Comparison of ENCODE assay signal across 1 cellular context in the genomic region with DNA sequence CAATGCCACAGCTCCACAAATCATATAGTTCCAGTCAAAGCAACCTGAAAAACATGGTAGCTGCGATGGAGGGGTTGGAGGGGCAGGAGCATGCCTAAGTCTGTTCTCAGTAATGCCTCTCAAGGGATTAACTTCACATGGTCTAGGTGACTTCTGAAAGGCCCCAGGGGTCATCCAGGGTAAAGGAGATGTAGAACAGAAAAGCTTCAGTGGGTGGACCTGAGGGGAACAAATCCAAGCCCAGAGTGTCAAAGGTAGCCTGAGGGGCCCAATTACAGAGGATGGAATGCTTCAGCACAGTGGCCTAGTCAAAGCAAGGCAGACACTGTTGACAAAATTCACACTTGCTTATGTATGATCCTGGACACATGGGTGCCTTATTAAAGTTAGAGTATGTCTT.
TF ChIP-seq lines count a peak whose summit lies in the region.

No MANE protein-coding gene starts in this region.

TF ChIP-seq in GM23338, 12 proteins besides CTCF, POLR2A, EP300 and RAD21 (continued from another document):
- TF ChIP-seq, protein P1, sequence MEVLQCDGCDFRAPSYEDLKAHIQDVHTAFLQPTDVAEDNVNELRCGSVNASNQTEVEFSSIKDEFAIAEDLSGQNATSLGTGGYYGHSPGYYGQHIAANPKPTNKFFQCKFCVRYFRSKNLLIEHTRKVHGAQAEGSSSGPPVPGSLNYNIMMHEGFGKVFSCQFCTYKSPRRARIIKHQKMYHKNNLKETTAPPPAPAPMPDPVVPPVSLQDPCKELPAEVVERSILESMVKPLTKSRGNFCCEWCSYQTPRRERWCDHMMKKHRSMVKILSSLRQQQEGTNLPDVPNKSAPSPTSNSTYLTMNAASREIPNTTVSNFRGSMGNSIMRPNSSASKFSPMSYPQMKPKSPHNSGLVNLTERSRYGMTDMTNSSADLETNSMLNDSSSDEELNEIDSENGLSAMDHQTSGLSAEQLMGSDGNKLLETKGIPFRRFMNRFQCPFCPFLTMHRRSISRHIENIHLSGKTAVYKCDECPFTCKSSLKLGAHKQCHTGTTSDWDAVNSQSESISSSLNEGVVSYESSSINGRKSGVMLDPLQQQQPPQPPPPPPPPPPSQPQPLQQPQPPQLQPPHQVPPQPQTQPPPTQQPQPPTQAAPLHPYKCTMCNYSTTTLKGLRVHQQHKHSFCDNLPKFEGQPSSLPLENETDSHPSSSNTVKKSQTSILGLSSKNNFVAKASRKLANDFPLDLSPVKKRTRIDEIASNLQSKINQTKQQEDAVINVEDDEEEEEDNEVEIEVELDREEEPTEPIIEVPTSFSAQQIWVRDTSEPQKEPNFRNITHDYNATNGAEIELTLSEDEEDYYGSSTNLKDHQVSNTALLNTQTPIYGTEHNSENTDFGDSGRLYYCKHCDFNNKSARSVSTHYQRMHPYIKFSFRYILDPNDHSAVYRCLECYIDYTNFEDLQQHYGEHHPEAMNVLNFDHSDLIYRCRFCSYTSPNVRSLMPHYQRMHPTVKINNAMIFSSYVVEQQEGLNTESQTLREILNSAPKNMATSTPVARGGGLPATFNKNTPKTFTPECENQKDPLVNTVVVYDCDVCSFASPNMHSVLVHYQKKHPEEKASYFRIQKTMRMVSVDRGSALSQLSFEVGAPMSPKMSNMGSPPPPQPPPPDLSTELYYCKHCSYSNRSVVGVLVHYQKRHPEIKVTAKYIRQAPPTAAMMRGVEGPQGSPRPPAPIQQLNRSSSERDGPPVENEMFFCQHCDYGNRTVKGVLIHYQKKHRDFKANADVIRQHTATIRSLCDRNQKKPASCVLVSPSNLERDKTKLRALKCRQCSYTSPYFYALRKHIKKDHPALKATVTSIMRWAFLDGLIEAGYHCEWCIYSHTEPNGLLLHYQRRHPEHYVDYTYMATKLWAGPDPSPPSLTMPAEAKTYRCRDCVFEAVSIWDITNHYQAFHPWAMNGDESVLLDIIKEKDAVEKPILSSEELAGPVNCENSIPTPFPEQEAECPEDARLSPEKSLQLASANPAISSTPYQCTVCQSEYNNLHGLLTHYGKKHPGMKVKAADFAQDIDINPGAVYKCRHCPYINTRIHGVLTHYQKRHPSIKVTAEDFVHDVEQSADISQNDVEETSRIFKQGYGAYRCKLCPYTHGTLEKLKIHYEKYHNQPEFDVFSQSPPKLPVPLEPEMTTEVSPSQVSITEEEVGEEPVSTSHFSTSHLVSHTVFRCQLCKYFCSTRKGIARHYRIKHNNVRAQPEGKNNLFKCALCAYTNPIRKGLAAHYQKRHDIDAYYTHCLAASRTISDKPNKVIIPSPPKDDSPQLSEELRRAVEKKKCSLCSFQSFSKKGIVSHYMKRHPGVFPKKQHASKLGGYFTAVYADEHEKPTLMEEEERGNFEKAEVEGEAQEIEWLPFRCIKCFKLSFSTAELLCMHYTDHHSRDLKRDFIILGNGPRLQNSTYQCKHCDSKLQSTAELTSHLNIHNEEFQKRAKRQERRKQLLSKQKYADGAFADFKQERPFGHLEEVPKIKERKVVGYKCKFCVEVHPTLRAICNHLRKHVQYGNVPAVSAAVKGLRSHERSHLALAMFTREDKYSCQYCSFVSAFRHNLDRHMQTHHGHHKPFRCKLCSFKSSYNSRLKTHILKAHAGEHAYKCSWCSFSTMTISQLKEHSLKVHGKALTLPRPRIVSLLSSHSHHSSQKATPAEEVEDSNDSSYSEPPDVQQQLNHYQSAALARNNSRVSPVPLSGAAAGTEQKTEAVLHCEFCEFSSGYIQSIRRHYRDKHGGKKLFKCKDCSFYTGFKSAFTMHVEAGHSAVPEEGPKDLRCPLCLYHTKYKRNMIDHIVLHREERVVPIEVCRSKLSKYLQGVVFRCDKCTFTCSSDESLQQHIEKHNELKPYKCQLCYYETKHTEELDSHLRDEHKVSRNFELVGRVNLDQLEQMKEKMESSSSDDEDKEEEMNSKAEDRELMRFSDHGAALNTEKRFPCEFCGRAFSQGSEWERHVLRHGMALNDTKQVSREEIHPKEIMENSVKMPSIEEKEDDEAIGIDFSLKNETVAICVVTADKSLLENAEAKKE (CRISPR knock-in tag; IDR thresholded peaks at IDR 0.05) = no peak
- TF ChIP-seq ZNF114 (CRISPR knock-in tag; IDR thresholded peaks at IDR 0.05) (no peak), JUNB (IDR thresholded peaks at IDR 0.05; ENCODE audit: unreplicated experiment) (no peak), STAT1 (IDR thresholded peaks at IDR 0.05; ENCODE audit: unreplicated experiment) (no peak), POLR2AphosphoS5 (IDR thresholded peaks at IDR 0.05; ENCODE audit: low read depth) (no peak), CREB1 (CRISPR knock-in tag; IDR thresholded peaks at IDR 0.05; ENCODE audit: low read depth) (no peak), EZH2 (IDR thresholded peaks at IDR 0.05; ENCODE audit: low read depth, unreplicated experiment) (no peak)
- TF ChIP-seq, protein P2, sequence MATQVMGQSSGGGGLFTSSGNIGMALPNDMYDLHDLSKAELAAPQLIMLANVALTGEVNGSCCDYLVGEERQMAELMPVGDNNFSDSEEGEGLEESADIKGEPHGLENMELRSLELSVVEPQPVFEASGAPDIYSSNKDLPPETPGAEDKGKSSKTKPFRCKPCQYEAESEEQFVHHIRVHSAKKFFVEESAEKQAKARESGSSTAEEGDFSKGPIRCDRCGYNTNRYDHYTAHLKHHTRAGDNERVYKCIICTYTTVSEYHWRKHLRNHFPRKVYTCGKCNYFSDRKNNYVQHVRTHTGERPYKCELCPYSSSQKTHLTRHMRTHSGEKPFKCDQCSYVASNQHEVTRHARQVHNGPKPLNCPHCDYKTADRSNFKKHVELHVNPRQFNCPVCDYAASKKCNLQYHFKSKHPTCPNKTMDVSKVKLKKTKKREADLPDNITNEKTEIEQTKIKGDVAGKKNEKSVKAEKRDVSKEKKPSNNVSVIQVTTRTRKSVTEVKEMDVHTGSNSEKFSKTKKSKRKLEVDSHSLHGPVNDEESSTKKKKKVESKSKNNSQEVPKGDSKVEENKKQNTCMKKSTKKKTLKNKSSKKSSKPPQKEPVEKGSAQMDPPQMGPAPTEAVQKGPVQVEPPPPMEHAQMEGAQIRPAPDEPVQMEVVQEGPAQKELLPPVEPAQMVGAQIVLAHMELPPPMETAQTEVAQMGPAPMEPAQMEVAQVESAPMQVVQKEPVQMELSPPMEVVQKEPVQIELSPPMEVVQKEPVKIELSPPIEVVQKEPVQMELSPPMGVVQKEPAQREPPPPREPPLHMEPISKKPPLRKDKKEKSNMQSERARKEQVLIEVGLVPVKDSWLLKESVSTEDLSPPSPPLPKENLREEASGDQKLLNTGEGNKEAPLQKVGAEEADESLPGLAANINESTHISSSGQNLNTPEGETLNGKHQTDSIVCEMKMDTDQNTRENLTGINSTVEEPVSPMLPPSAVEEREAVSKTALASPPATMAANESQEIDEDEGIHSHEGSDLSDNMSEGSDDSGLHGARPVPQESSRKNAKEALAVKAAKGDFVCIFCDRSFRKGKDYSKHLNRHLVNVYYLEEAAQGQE (IDR thresholded peaks at IDR 0.05; ENCODE audit: unreplicated experiment) = no peak
